Comparison of ENCODE assay signal across 16 cellular contexts in the genomic region with DNA sequence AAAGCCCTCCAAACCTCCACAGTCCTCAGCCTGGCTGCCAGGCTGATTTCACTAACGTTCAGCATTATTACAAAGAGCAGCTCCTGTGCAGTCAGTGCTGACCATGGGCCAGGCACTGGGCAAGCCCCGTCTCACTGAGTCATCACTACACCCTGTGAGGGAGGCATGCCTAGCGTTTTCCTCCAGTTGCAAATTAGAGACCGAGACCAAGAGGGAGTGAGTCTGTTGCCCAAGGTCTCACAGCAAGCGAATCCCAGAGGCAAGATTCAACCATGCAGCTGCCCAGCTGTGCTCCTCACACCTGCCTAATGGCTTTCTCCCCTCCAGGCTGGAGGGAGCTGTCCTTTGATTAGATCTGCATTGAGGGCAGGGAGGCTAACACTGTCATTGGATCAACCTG.
DNase-seq lines count a peak whose midpoint lies in the region; ATAC-seq, FAIRE-seq and TF ChIP-seq lines count a peak whose summit lies in the region.
"Had no signal": no experiment of that assay in that cellular context is flagged by ENCODE, and none has a peak within 500 bp of the region (broad histone marks: within the 10 kb centered on the region; RNA-seq: fewer than 3 reads in every experiment).

No MANE protein-coding gene starts in this region.

- no peak overlapping the region for H3K56ac ChIP-seq in IMR-90 (ENCODE audit: extremely low read depth, insufficient read depth, low read length)

- H2BK20ac ChIP-seq in IMR-90 (ENCODE audit: low read depth, low read length), result no peak overlapping the region

- H4K91ac ChIP-seq in IMR-90 (ENCODE audit: insufficient read depth, low read depth, low read length), result no peak overlapping the region

- no peak overlapping the region for H3K27ac ChIP-seq in IMR-90 (ENCODE audit: insufficient read depth, low read length)

- H2AK9ac ChIP-seq in IMR-90 (replicated peaks; ENCODE audit: low read depth, low read length, poor library complexity), result no peak overlapping the region

- H3K14ac ChIP-seq in IMR-90 (replicated peaks; ENCODE audit: low read depth, low read length), result no peak overlapping the region

- H3K9ac ChIP-seq in IMR-90 (ENCODE audit: low read depth, low read length), result no peak overlapping the region

- WGBS in IMR-90 (ENCODE audit: extremely low coverage in 2 of 2, insufficient read length in 1 of 2), 2 experiments, result no CpG with 5 or more reads among the region's 5 CpGs

- H3K4me2 ChIP-seq in IMR-90 (ENCODE audit: low read depth, low read length), result no peak overlapping the region

- peak overlapping the region; percentile 61 for H2AFZ ChIP-seq in IMR-90 (replicated peaks; ENCODE audit: low read length, poor library complexity)

- BruUV-seq in IMR-90 (replicated peaks; lab: Mats Ljungman, UMichigan), result no TSS peak

- TF ChIP-seq CTCF in IMR-90 (conservative IDR thresholded peaks at IDR 0.05; ENCODE audit: low read depth, low read length) (no peak), bronchial epithelial cell (IDR thresholded peaks at IDR 0.05; ENCODE audit: insufficient read depth, low read length, severe bottlenecking) (no peak), kidney epithelial cell (IDR thresholded peaks at IDR 0.05; ENCODE audit: insufficient read depth, low read length, poor library complexity, severe bottlenecking) (no peak)

- no peaks in the 10 kb centered on the region for H3K9me3 ChIP-seq in IMR-90 (ENCODE audit: control insufficient read depth, insufficient read depth, low read length)

- H3K4ac ChIP-seq in IMR-90 (ENCODE audit: low read depth, low read length), result no peak overlapping the region

- DNase-seq in Caki2 (ENCODE audit: low read depth) (peak; percentile 19), IMR-90 (peak; percentile 49), bronchial epithelial cell (ENCODE audit: low read depth) (peak; percentile 49), kidney epithelial cell (ENCODE audit: low read depth) (peak; percentile 4), cardiac septum (ENCODE audit: low spot score) (no peak), UCSD-AML1 (lab: John Stamatoyannopoulos, UW; ENCODE audit: unreplicated experiment) (no peak)
- DNase-seq: activated CD8-positive, alpha-beta memory T cell treated with anti-CD3 and anti-CD28 coated beads, Interleukin-2, amount 50 U/mL, for 48 hours; amniotic stem cell; effector CD4-positive, alpha-beta T cell; NCI-H1092; NCI-H446; Right ventricle myocardium superior; stimulated activated CD4-positive, alpha-beta T cell treated with anti-CD3 and anti-CD28 coated beads, Interleukin-4, amount 100 ng/mL, for 4 hours; stimulated activated naive CD8-positive, alpha-beta T cell treated with anti-CD3 and anti-CD28 coated beads, Interleukin-15, Interleukin-2, amounts not matched to agents 100 U/mL and 50 U/mL, for 24 hours had no signal

- ATAC-seq in IMR-90 (ENCODE audit: low read depth) (peak; percentile 72), GM19023 (IDR thresholded peaks at IDR 0.05; ENCODE audit: unreplicated experiment) (no peak), GM21737 (IDR thresholded peaks at IDR 0.05; ENCODE audit: unreplicated experiment) (no peak)
- ATAC-seq: stimulated activated naive CD8-positive, alpha-beta T cell treated with anti-CD3 and anti-CD28 coated beads, Interleukin-15, Interleukin-2, amounts not matched to agents 100 U/mL and 50 U/mL, for 24 hours had no signal

- no peaks in the 10 kb centered on the region for H3K9me1 ChIP-seq in IMR-90 (ENCODE audit: insufficient read depth, low read length)

- no peak overlapping the region for H2BK15ac ChIP-seq in IMR-90 (ENCODE audit: low read depth, low read length)

- H3K4me3 ChIP-seq in IMR-90 (ENCODE audit: insufficient read depth, low read depth, low read length) (no peak overlapping the region), bronchial epithelial cell (ENCODE audit: low read depth, low read length) (no peak overlapping the region), kidney epithelial cell (ENCODE audit: low read depth, low read length) (no peak overlapping the region)

- no peaks in the 10 kb centered on the region for H4K20me1 ChIP-seq in IMR-90 (ENCODE audit: insufficient read depth, low read length)

- no peak for TF ChIP-seq POLR2A in IMR-90 (IDR thresholded peaks at IDR 0.05; ENCODE audit: low read depth, low read length)

- H3K79me1 ChIP-seq in IMR-90 (ENCODE audit: low read depth in 1 of 2, low read length in 2 of 2), result no peaks in the 10 kb centered on the region

- intact Hi-C loops in IMR-90 (cut with micrococcal nuclease) (no loop called here), cardiac septum (cut with DNase I) (no loop called here)

- dilution Hi-C loops in IMR-90 (cut with HindIII; ENCODE audit: low sequenced_read_pairs, unreplicated experiment), result no loop called here

- no peak for TF ChIP-seq RAD21 in IMR-90 (IDR thresholded peaks at IDR 0.05; ENCODE audit: low read length)

- H3K18ac ChIP-seq in IMR-90 (ENCODE audit: low read depth, low read length), result no peak overlapping the region

- no peaks in the 10 kb centered on the region for H3K36me3 ChIP-seq in IMR-90 (ENCODE audit: control insufficient read depth, insufficient read depth, low read length)
- no peaks in the 10 kb centered on the region for H3K36me3 ChIP-seq in bronchial epithelial cell (ENCODE audit: control insufficient read depth, insufficient read depth, low read length)
- H3K36me3 ChIP-seq in kidney epithelial cell (ENCODE audit: control insufficient read depth, insufficient read depth, low read length), result no peaks in the 10 kb centered on the region

- H3K4me1 ChIP-seq in IMR-90 (ENCODE audit: control insufficient read depth, insufficient read depth, low read length), result no peaks in the 10 kb centered on the region

- no peak overlapping the region for H3K23ac ChIP-seq in IMR-90 (ENCODE audit: low read depth, low read length)

- H2BK5ac ChIP-seq in IMR-90 (ENCODE audit: low read depth, low read length, poor library complexity, severe bottlenecking), result no peak overlapping the region

- H3K27me3 ChIP-seq in IMR-90 (ENCODE audit: control insufficient read depth, insufficient read depth, low read length) (peaks cover 2% of the 10 kb centered on the region; the same call in 1 of the 2 replicates), bronchial epithelial cell (ENCODE audit: control insufficient read depth, insufficient read depth, low read length) (no peaks in the 10 kb centered on the region), kidney epithelial cell (ENCODE audit: control insufficient read depth, insufficient read depth, low read length) (no peaks in the 10 kb centered on the region)

- CTCF ChIA-PET in IMR-90 (lab: Yijun Ruan, JAX), result no interaction called here

- H2AK5ac ChIP-seq in IMR-90 (ENCODE audit: low read depth, low read length), result no peak overlapping the region

- in situ Hi-C loops in Caki2 (cut with HindIII; ENCODE audit: low pct_unique_long_range_greater_than_20kb, low sequenced_read_pairs), result no loop called here
- in situ Hi-C loops in IMR-90 (cut with MboI; ENCODE audit: low sequenced_read_pairs), result no loop called here

- FAIRE-seq in bronchial epithelial cell (lab: Jason Lieb, UNC), result no peak

- no peak overlapping the region for H4K8ac ChIP-seq in IMR-90 (ENCODE audit: low read depth in 2 of 2, low read length in 2 of 2)

- no peak overlapping the region for H4K5ac ChIP-seq in IMR-90 (ENCODE audit: low read depth, low read length)

- H2BK120ac ChIP-seq in IMR-90 (ENCODE audit: low read depth, low read length), result no peak overlapping the region

- POLR2A ChIA-PET in IMR-90 (lab: Charles Lee; ENCODE audit: unreplicated experiment), result no interaction called here

TF ChIP-seq in IMR-90, 13 proteins besides CTCF, POLR2A, EP300 and RAD21:
- TF ChIP-seq MXI1 (IDR thresholded peaks at IDR 0.05; ENCODE audit: borderline replicate concordance, low read depth, low read length) (no peak), CEBPB (IDR thresholded peaks at IDR 0.05; ENCODE audit: low read depth, low read length) (no peak), SMC3 (IDR thresholded peaks at IDR 0.05; ENCODE audit: low read depth, low read length) (no peak), BHLHE40 (IDR thresholded peaks at IDR 0.05; ENCODE audit: low read depth, low read length) (no peak), ELK1 (IDR thresholded peaks at IDR 0.05; ENCODE audit: borderline replicate concordance, low read depth, low read length) (no peak), NFE2L2 (IDR thresholded peaks at IDR 0.05; ENCODE audit: low read depth, low read length) (no peak), USF2 (IDR thresholded peaks at IDR 0.05; ENCODE audit: low read depth, low read length) (no peak), RCOR1 (IDR thresholded peaks at IDR 0.05; ENCODE audit: insufficient replicate concordance, low read length) (no peak), MAFK (IDR thresholded peaks at IDR 0.05; ENCODE audit: low read depth, low read length) (no peak), RFX5 (IDR thresholded peaks at IDR 0.05; ENCODE audit: low read depth, low read length) (no peak), FOS (IDR thresholded peaks at IDR 0.05; ENCODE audit: low read depth, low read length) (no peak), CHD1 (IDR thresholded peaks at IDR 0.05; ENCODE audit: low read depth, low read length) (no peak), MAZ (IDR thresholded peaks at IDR 0.05; ENCODE audit: borderline replicate concordance, low read depth, low read length) (no peak)

Comparison
In these comparisons a context has a peak if more than half of its experiments do, and no peak if none do; other contexts are left out.
1. DNase-seq: peak in Caki2 (single experiment), IMR-90 (single experiment), bronchial epithelial cell (single experiment) and kidney epithelial cell (single experiment); none in cardiac septum (single experiment) and UCSD-AML1 (single experiment).